In the genomic region with DNA sequence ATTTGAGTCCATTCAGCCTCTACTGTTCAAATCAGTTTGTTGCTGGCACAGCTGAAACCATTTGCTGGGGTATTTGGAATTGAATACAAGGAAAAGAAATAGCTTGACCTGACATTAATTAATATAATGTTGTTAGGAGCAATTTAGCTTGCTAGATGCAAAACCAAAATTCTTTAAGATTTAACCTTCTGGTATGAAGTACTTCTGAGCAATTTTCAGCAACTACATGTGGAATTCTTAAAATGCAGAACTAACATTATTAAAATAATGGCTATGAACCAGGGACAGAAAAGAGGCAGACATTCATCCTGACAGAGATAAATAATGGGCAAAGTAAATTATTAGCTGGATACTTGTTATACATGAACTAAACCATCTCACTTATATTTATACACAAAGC, we compare ENCODE assay signal across 3 cellular contexts.
TF ChIP-seq lines count a peak whose summit lies in the region.

No MANE protein-coding gene starts in this region.

TF ChIP-seq in SK-N-SH treated with all-trans-retinoic acid at 6 μM for 48 hours, 23 proteins besides CTCF, POLR2A, EP300 and RAD21:
- TF ChIP-seq TSHZ2 (CRISPR knock-in tag; IDR thresholded peaks at IDR 0.05) (no peak), ISL1 (CRISPR knock-in tag; IDR thresholded peaks at IDR 0.05) (peak; percentile 95)

TF ChIP-seq in SK-N-SH, 30 proteins besides CTCF, POLR2A, EP300 and RAD21 (continued from another document):
- TF ChIP-seq IRF3 (IDR thresholded peaks at IDR 0.05; ENCODE audit: low read depth, low read length): no peak
- TF ChIP-seq USF1 (IDR thresholded peaks at IDR 0.05; ENCODE audit: borderline replicate concordance, low read depth): no peak
- TF ChIP-seq FOXJ3 (CRISPR knock-in tag; IDR thresholded peaks at IDR 0.05): no peak
- TF ChIP-seq USF2 (IDR thresholded peaks at IDR 0.05; ENCODE audit: borderline replicate concordance, low read depth, low read length): no peak
- TF ChIP-seq, protein P1, sequence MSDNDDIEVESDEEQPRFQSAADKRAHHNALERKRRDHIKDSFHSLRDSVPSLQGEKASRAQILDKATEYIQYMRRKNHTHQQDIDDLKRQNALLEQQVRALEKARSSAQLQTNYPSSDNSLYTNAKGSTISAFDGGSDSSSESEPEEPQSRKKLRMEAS (IDR thresholded peaks at IDR 0.05; ENCODE audit: low read depth): no peak
- no peak for TF ChIP-seq ELF1 (IDR thresholded peaks at IDR 0.05)
- TF ChIP-seq TCF12 (IDR thresholded peaks at IDR 0.05): no peak
- TF ChIP-seq PBX3 (IDR thresholded peaks at IDR 0.05): no peak
- TF ChIP-seq CHD2 (IDR thresholded peaks at IDR 0.05; ENCODE audit: low read length, partially characterized antibody): no peak
- TF ChIP-seq, protein P2, sequence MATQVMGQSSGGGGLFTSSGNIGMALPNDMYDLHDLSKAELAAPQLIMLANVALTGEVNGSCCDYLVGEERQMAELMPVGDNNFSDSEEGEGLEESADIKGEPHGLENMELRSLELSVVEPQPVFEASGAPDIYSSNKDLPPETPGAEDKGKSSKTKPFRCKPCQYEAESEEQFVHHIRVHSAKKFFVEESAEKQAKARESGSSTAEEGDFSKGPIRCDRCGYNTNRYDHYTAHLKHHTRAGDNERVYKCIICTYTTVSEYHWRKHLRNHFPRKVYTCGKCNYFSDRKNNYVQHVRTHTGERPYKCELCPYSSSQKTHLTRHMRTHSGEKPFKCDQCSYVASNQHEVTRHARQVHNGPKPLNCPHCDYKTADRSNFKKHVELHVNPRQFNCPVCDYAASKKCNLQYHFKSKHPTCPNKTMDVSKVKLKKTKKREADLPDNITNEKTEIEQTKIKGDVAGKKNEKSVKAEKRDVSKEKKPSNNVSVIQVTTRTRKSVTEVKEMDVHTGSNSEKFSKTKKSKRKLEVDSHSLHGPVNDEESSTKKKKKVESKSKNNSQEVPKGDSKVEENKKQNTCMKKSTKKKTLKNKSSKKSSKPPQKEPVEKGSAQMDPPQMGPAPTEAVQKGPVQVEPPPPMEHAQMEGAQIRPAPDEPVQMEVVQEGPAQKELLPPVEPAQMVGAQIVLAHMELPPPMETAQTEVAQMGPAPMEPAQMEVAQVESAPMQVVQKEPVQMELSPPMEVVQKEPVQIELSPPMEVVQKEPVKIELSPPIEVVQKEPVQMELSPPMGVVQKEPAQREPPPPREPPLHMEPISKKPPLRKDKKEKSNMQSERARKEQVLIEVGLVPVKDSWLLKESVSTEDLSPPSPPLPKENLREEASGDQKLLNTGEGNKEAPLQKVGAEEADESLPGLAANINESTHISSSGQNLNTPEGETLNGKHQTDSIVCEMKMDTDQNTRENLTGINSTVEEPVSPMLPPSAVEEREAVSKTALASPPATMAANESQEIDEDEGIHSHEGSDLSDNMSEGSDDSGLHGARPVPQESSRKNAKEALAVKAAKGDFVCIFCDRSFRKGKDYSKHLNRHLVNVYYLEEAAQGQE (IDR thresholded peaks at IDR 0.05; ENCODE audit: low read depth, low read length): no peak
- TF ChIP-seq TEAD4 (IDR thresholded peaks at IDR 0.05; ENCODE audit: borderline replicate concordance, insufficient read depth): no peak
- no peak for TF ChIP-seq RCOR1 (IDR thresholded peaks at IDR 0.05; ENCODE audit: low read length)
- TF ChIP-seq SIN3A (IDR thresholded peaks at IDR 0.05; ENCODE audit: borderline replicate concordance, low read depth, low read length): no peak
- TF ChIP-seq RFX5 (IDR thresholded peaks at IDR 0.05; ENCODE audit: low read length): no peak
- no peak for TF ChIP-seq FOSL2 (IDR thresholded peaks at IDR 0.05; ENCODE audit: borderline replicate concordance, low read depth)
- TF ChIP-seq MEF2A (IDR thresholded peaks at IDR 0.05; ENCODE audit: borderline replicate concordance, low read depth): no peak
- TF ChIP-seq YY1 (IDR thresholded peaks at IDR 0.05; ENCODE audit: low read depth): no peak

TF ChIP-seq in K562, 482 proteins besides CTCF, POLR2A, EP300 and RAD21 (continued from another document):
- TF ChIP-seq ZNF699 (CRISPR knock-in tag; IDR thresholded peaks at IDR 0.05; ENCODE audit: insufficient replicate concordance): no peak
- TF ChIP-seq, protein P3, sequence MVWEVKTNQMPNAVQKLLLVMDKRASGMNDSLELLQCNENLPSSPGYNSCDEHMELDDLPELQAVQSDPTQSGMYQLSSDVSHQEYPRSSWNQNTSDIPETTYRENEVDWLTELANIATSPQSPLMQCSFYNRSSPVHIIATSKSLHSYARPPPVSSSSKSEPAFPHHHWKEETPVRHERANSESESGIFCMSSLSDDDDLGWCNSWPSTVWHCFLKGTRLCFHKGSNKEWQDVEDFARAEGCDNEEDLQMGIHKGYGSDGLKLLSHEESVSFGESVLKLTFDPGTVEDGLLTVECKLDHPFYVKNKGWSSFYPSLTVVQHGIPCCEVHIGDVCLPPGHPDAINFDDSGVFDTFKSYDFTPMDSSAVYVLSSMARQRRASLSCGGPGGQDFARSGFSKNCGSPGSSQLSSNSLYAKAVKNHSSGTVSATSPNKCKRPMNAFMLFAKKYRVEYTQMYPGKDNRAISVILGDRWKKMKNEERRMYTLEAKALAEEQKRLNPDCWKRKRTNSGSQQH (CRISPR knock-in tag; IDR thresholded peaks at IDR 0.05): no peak
